In genomic region chr11:83409891-83410290, GRCh38 we compare ENCODE assay signal across 15 cellular contexts.
"Had no signal": no experiment of that assay in that cellular context is flagged by ENCODE, and none has a peak within 500 bp of the region (broad histone marks: within the 10 kb centered on the region; RNA-seq: fewer than 3 reads in every experiment).

No MANE protein-coding gene starts in this region.

- DNase-seq: activated CD4-positive, alpha-beta T cell treated with anti-CD3 and anti-CD28 coated beads for 1 hour; activated CD4-positive, alpha-beta T cell treated with anti-CD3 and anti-CD28 coated beads, Interleukin-2, amount 50 U/mL, for 4 hours; activated naive CD4-positive, alpha-beta T cell treated with anti-CD3 and anti-CD28 coated beads, Interleukin-2, amount 50 U/mL, for 16 hours; colonic mucosa; small intestine; stimulated activated naive CD8-positive, alpha-beta T cell treated with anti-CD3 and anti-CD28 coated beads, Interleukin-15, Interleukin-2, amounts not matched to agents 100 U/mL and 50 U/mL, for 24 hours; T-helper 1 cell; T1000; testis had no signal

- H3K4me1 Mint-ChIP-seq: activated T-helper 17 cell treated with anti-CD3 and anti-CD28 coated beads, Interleukin-2, amount 50 U/mL, for 72 hours had no signal

- H3K27me3 ChIP-seq: cardiac muscle cell, colonic mucosa, esophagus muscularis mucosa, testis had no signal

- H3K9ac ChIP-seq: parathyroid adenoma had no signal

- H3K27ac Mint-ChIP-seq: activated T-helper 17 cell treated with anti-CD3 and anti-CD28 coated beads, Interleukin-2, amount 50 U/mL, for 72 hours had no signal

- H3K4me3 ChIP-seq: cardiac muscle cell, colonic mucosa, esophagus muscularis mucosa, lung, SK-N-MC, testis had no signal

- H3K79me2 ChIP-seq: parathyroid adenoma had no signal

- H3K36me3 ChIP-seq: cardiac muscle cell, colonic mucosa, esophagus muscularis mucosa had no signal

- H3K4me1 ChIP-seq: colonic mucosa, parathyroid adenoma, testis had no signal

- H3K4me3 Mint-ChIP-seq: activated T-helper 17 cell treated with anti-CD3 and anti-CD28 coated beads, Interleukin-2, amount 50 U/mL, for 72 hours had no signal

- H3K27ac ChIP-seq: cardiac muscle cell, colonic mucosa, esophagus muscularis mucosa, parathyroid adenoma, SK-N-MC, testis had no signal

- H3K9me3 ChIP-seq: colonic mucosa, esophagus muscularis mucosa, testis had no signal

- H3K27me3 Mint-ChIP-seq: activated T-helper 17 cell treated with anti-CD3 and anti-CD28 coated beads, Interleukin-2, amount 50 U/mL, for 72 hours had no signal

- H2AFZ ChIP-seq: parathyroid adenoma had no signal

- ATAC-seq: activated T-helper 17 cell treated with anti-CD3 and anti-CD28 coated beads, Interleukin-2, amount 50 U/mL, for 72 hours; stimulated activated naive CD8-positive, alpha-beta T cell treated with anti-CD3 and anti-CD28 coated beads, Interleukin-15, Interleukin-2, amounts not matched to agents 100 U/mL and 50 U/mL, for 24 hours had no signal
